Comparison of ENCODE assay signal across 15 cellular contexts in the genomic region with DNA sequence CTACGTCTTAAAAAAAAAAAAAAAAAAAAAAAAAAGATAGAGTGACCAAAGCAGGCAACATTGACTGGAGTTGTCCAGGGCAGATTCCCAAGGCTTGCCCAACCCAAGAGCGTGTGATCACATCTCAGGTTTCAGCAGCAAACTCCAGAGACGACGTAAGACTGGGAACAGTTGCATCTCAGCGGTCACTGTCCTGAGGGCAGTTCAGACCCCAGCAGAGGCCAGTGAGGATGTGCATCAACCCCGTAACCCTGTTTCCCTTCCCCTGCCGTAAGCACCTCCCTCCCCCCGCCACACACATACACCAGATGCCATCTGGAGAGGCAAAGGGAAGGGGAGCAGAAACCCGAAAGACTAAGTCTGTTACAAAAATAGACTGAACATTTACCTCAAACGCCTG. TPM values are rescaled to one million over a fixed set of nuclear protein-coding genes. Genes with fewer than 3 reads are reported as not detected.
DNase-seq lines count a peak whose midpoint lies in the region; ATAC-seq and TF ChIP-seq lines count a peak whose summit lies in the region.
"Had no signal": no experiment of that assay in that cellular context is flagged by ENCODE, and none has a peak within 500 bp of the region (broad histone marks: within the 10 kb centered on the region; RNA-seq: fewer than 3 reads in every experiment).

No MANE protein-coding gene starts in this region.

- H3K27ac ChIP-seq in mesodermal cell (ENCODE audit: low read depth, low read length, severe bottlenecking) = peak overlapping the region; percentile 66
- peak overlapping the region in 3 of 4 donors; percentile 37 to 66 (median 47) for H3K27ac ChIP-seq in transverse colon

- TF ChIP-seq POLR2A in transverse colon (IDR thresholded peaks at IDR 0.05) = no peak

- H3K9me3 Mint-ChIP-seq in chondrocyte (ENCODE audit: low read depth) = no peaks in the 10 kb centered on the region
- H3K9me3 Mint-ChIP-seq: dendritic cell treated with granulocyte-macrophage colony-stimulating factor and Interleukin-4, amounts not matched to agents 40 ng/mL and 50 ng/mL, for 4 days; T-cell had no signal

- H3K27me3 ChIP-seq in transverse colon = no peaks in the 10 kb centered on the region

- ATAC-seq in GM21576 (IDR thresholded peaks at IDR 0.05; ENCODE audit: unreplicated experiment) (no peak), HG02938 (IDR thresholded peaks at IDR 0.05; ENCODE audit: unreplicated experiment) (no peak)
- ATAC-seq: T-cell had no signal

- no peak overlapping the region for H3K4me3 Mint-ChIP-seq in chondrocyte (ENCODE audit: unreplicated experiment)
- H3K4me3 Mint-ChIP-seq: dendritic cell treated with granulocyte-macrophage colony-stimulating factor and Interleukin-4, amounts not matched to agents 40 ng/mL and 50 ng/mL, for 4 days; T-cell had no signal

- TF ChIP-seq CTCF in chondrocyte (IDR thresholded peaks at IDR 0.05) = no peak
- no peak for TF ChIP-seq CTCF in transverse colon (IDR thresholded peaks at IDR 0.05)

- in situ Hi-C loops in transverse colon (cut with MboI; ENCODE audit: low pct_ligation_motif_present in 1 of 4, low pct_unique_long_range_greater_than_20kb in 1 of 4, low sequenced_read_pairs in 3 of 4) = loop anchor here in 1 of 4 donors (25.0 kb wide), 1 partner anchor 170 kb away; the partner anchor contains the start of gene HYCC1

- TF ChIP-seq EP300 in transverse colon (IDR thresholded peaks at IDR 0.05; ENCODE audit: low read depth) = no peak

- H3K4me1 ChIP-seq in mesodermal cell (ENCODE audit: control insufficient read depth, insufficient read depth, low read length, poor library complexity, severe bottlenecking) (no peaks in the 10 kb centered on the region), transverse colon (no peaks in the 10 kb centered on the region)

- peaks cover 2% of the 10 kb centered on the region for H3K27me3 Mint-ChIP-seq in chondrocyte (ENCODE audit: low read depth)

- peak; percentile 48 to 58 for DNase-seq in NCI-H524 (lab: John Stamatoyannopoulos, UW)
- DNase-seq in NCI-H524 treated with DMSO at 0.1 percent for 48 hours (lab: John Stamatoyannopoulos, UW) = no peak
- no peak for DNase-seq in chondrocyte (ENCODE audit: low spot score)
- no peak for DNase-seq in transverse colon
- no peak for DNase-seq in HT-29 (ENCODE audit: low spot score)
- DNase-seq: 8988T; activated CD4-positive, alpha-beta T cell treated with anti-CD3 and anti-CD28 coated beads, Interleukin-2, amount 50 U/mL, for 1 hour; activated naive CD4-positive, alpha-beta T cell; DND-41; NCI-H526 treated with DMSO at 0.1 percent for 48 hours; T-cell had no signal

- intact Hi-C loops in transverse colon (cut with DNase I; ENCODE audit: low total_unique reads) = no loop called here

- H3K36me3 ChIP-seq in mesodermal cell (ENCODE audit: control insufficient read depth, insufficient read depth, low read length) (no peaks in the 10 kb centered on the region), transverse colon (no peaks in the 10 kb centered on the region)

- H3K36me3 Mint-ChIP-seq in chondrocyte (ENCODE audit: low read depth) = no peaks in the 10 kb centered on the region
- H3K36me3 Mint-ChIP-seq: T-cell had no signal

- H3K4me1 Mint-ChIP-seq in chondrocyte (ENCODE audit: low read depth) = peaks cover 16% of the 10 kb centered on the region
- H3K4me1 Mint-ChIP-seq: T-cell had no signal

- peak overlapping the region; percentile 55 for H3K27ac Mint-ChIP-seq in chondrocyte (ENCODE audit: unreplicated experiment)
- H3K27ac Mint-ChIP-seq: dendritic cell treated with granulocyte-macrophage colony-stimulating factor and Interleukin-4, amounts not matched to agents 40 ng/mL and 50 ng/mL, for 4 days; T-cell had no signal

- WGBS in mesodermal cell (ENCODE audit: insufficient coverage in 2 of 2), 2 experiments = 88 to 100% methylated on average over 3 to 4 of the region's 10 CpGs
- 71 to 79% methylated on average over 10 of the region's 10 CpGs for WGBS in transverse colon (ENCODE audit: low coverage in 1 of 2), 2 donors

- H3K9me3 ChIP-seq in mesodermal cell (ENCODE audit: control insufficient read depth, low read length) (no peaks in the 10 kb centered on the region), transverse colon (no peaks in the 10 kb centered on the region)

- no peak overlapping the region for H3K4me3 ChIP-seq in mesodermal cell (ENCODE audit: extremely low read depth, insufficient read depth, low read length, poor library complexity, severe bottlenecking)
- H3K4me3 ChIP-seq in transverse colon = no peak overlapping the region

RNA-seq across cellular contexts. Expression of gene TOMM7, which starts 19.3 kb away (rescaled TPM):
- total RNA-seq in chondrocyte (213 to 269 TPM (median 240 TPM) in 3 replicates), transverse colon (1,000 to 10,000 TPM in 1 of 4 donors, 100 to 1,000 TPM in 2, 10 to 100 TPM in 1; 14.5 to 1,156 (median 144) TPM)
- 331 TPM for polyA plus RNA-seq in mesodermal cell (2013, experiment 1 of 2)
- polyA plus RNA-seq in mesodermal cell (2013, experiment 2 of 2) = 300 TPM
- total RNA-seq in HT-29 (2014; rRNA removed; shearing (Covaris generic)) = 137 and 151 TPM in 2 replicates

Comparison
In these comparisons a context has a peak if more than half of its experiments do, and no peak if none do; other contexts are left out.
1. DNase-seq: peak in NCI-H524 (2 of 2); none in NCI-H524 treated with DMSO at 0.1 percent for 48 hours (single experiment), chondrocyte (single experiment), transverse colon (single experiment) and HT-29 (single experiment).